ENCODE assay signal across 13 cellular contexts in genomic region chrX:7252013-7252610, GRCh38.
DNase-seq lines count a peak whose midpoint lies in the region; ATAC-seq and TF ChIP-seq lines count a peak whose summit lies in the region.
"Had no signal": no experiment of that assay in that cellular context is flagged by ENCODE, and none has a peak within 500 bp of the region (broad histone marks: within the 10 kb centered on the region; RNA-seq: fewer than 3 reads in every experiment).

No MANE protein-coding gene starts in this region.

- peak overlapping the region in 1 of 2 donors; percentile 76 for H3K27ac ChIP-seq in left lung
- H3K27ac ChIP-seq: parathyroid adenoma, Peyer's patch, tibial nerve had no signal

- H3K4me3 Mint-ChIP-seq in activated CD8-positive, alpha-beta T cell treated with anti-CD3 and anti-CD28 coated beads for 36 hours, result no peak overlapping the region

- TF ChIP-seq CTCF in left lung (IDR thresholded peaks at IDR 0.05), result no peak
- TF ChIP-seq CTCF in activated CD8-positive, alpha-beta T cell treated with anti-CD3 and anti-CD28 coated beads for 36 hours (IDR thresholded peaks at IDR 0.05), result no peak

- no peaks in the 10 kb centered on the region for H3K27me3 ChIP-seq in left lung
- H3K27me3 ChIP-seq: Peyer's patch, tibial nerve had no signal

- CTCF ChIA-PET in activated CD8-positive, alpha-beta T cell treated with anti-CD3 and anti-CD28 coated beads for 36 hours (lab: Charles Lee), result no interaction called here

- peak; percentile 26 for DNase-seq in DMS53 (lab: John Stamatoyannopoulos, UW)
- DNase-seq in NCI-H510A treated with DMSO at 0.1 percent for 48 hours (lab: John Stamatoyannopoulos, UW), result peak; percentile 31
- DNase-seq in left lung, result peak in 1 of 2 donors; percentile 60
- DNase-seq in activated CD8-positive, alpha-beta T cell treated with anti-CD3 and anti-CD28 coated beads for 36 hours, result no peak
- DNase-seq in RKO (ENCODE audit: low spot score), result no peak
- DNase-seq in GF-D8 (lab: John Stamatoyannopoulos, UW), result no peak
- DNase-seq: AML-193; stimulated activated CD4-positive, alpha-beta T cell treated with anti-CD3 and anti-CD28 coated beads, Interleukin-4, amount 100 ng/mL, for 4 hours had no signal

- POLR2A ChIA-PET in activated CD8-positive, alpha-beta T cell treated with anti-CD3 and anti-CD28 coated beads for 36 hours (lab: Charles Lee), result no interaction called here

- H3K27ac Mint-ChIP-seq in activated CD8-positive, alpha-beta T cell treated with anti-CD3 and anti-CD28 coated beads for 36 hours, result no peak overlapping the region

- no peaks in the 10 kb centered on the region for H3K4me1 ChIP-seq in left lung
- H3K4me1 ChIP-seq: parathyroid adenoma, Peyer's patch, tibial nerve had no signal

- H3K9me3 Mint-ChIP-seq in activated CD8-positive, alpha-beta T cell treated with anti-CD3 and anti-CD28 coated beads for 36 hours, result peaks cover 2% of the 10 kb centered on the region

- H3K27me3 Mint-ChIP-seq in activated CD8-positive, alpha-beta T cell treated with anti-CD3 and anti-CD28 coated beads for 36 hours, result no peaks in the 10 kb centered on the region

- no peak overlapping the region for H3K4me3 ChIP-seq in left lung
- H3K4me3 ChIP-seq: Peyer's patch, tibial nerve had no signal

- peaks cover 15% of the 10 kb centered on the region for H3K36me3 Mint-ChIP-seq in activated CD8-positive, alpha-beta T cell treated with anti-CD3 and anti-CD28 coated beads for 36 hours (ENCODE audit: low read depth)

- H3K4me1 Mint-ChIP-seq in activated CD8-positive, alpha-beta T cell treated with anti-CD3 and anti-CD28 coated beads for 36 hours (ENCODE audit: low read depth), result no peaks in the 10 kb centered on the region

- no peaks in the 10 kb centered on the region for H3K9me3 ChIP-seq in left lung
- H3K9me3 ChIP-seq: Peyer's patch, tibial nerve had no signal

- no peaks in the 10 kb centered on the region for H3K36me3 ChIP-seq in left lung
- H3K36me3 ChIP-seq: Peyer's patch had no signal

- ATAC-seq in GM21619 (IDR thresholded peaks at IDR 0.05; ENCODE audit: unreplicated experiment) (peak; percentile 54), left lung (peak; percentile 97), HG03025 (IDR thresholded peaks at IDR 0.05; ENCODE audit: low FRiP score, unreplicated experiment) (no peak)
- no peak for ATAC-seq in activated CD8-positive, alpha-beta T cell treated with anti-CD3 and anti-CD28 coated beads for 36 hours

- intact Hi-C loops in left lung (cut with DNase I), result no loop called here
- intact Hi-C loops in activated CD8-positive, alpha-beta T cell treated with anti-CD3 and anti-CD28 coated beads for 36 hours (cut with micrococcal nuclease), result no loop called here

Comparison
In these comparisons a context has a peak if more than half of its experiments do, and no peak if none do; other contexts are left out.
1. DNase-seq: peak in DMS53 (single experiment) and NCI-H510A treated with DMSO at 0.1 percent for 48 hours (single experiment); none in activated CD8-positive, alpha-beta T cell treated with anti-CD3 and anti-CD28 coated beads for 36 hours (single experiment), RKO (single experiment) and GF-D8 (single experiment).
2. ATAC-seq: peak in GM21619 (single experiment) and left lung (single experiment); none in HG03025 (single experiment) and activated CD8-positive, alpha-beta T cell treated with anti-CD3 and anti-CD28 coated beads for 36 hours (single experiment).